Comparison of ENCODE assay signal across 1 cellular context in genomic region chr6:142242269-142242668, GRCh38.
TF ChIP-seq lines count a peak whose summit lies in the region.

No MANE protein-coding gene starts in this region.

TF ChIP-seq in WTC11, 78 proteins besides CTCF, POLR2A, EP300 and RAD21 (continued from another document):
- TF ChIP-seq USF2 (CRISPR knock-in tag; IDR thresholded peaks at IDR 0.05) = no peak
